Comparison of ENCODE assay signal across 24 cellular contexts in the genomic region with DNA sequence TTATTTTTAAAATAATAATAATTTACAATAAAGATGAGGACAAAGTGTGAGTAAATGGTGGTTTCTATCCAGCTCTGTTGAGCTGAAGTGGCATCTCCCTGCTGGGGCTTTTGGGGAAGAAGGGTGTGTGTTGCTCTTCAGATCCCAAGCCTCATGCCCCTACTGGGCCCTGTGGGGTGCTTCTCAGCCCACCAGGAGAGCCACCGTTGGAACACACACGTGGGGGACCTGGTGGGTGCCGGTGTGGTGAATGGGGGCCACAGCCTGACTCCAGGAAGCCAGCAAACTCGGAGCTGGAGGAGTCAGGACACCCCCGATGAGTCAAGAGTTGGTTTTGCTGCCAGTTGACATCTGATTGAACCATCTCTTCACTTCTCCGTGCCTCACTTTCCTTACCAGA. TPM values are rescaled to one million over a fixed set of nuclear protein-coding genes. Genes with fewer than 3 reads are reported as not detected.
"Had no signal": no experiment of that assay in that cellular context is flagged by ENCODE, and none has a peak within 500 bp of the region (broad histone marks: within the 10 kb centered on the region; RNA-seq: fewer than 3 reads in every experiment).

No MANE protein-coding gene starts in this region.

- H3K36me3 Mint-ChIP-seq: T-cell had no signal

- H3K4me2 ChIP-seq: SK-N-SH had no signal

- ATAC-seq: HepG2, T-cell had no signal

- H3K9me3 Mint-ChIP-seq: T-cell had no signal

- H3K4me1 Mint-ChIP-seq: T-cell had no signal

- H3K27ac Mint-ChIP-seq: T-cell had no signal

- H3K9ac ChIP-seq: SK-N-SH had no signal

- H3K9me3 ChIP-seq: SK-N-SH had no signal

- DNase-seq: IMR-90, Kasumi-1, KG1, MM.1S, NCI-H1092 treated with DMSO at 0.1 percent for 48 hours, NCI-H1436, NCI-H187, NCI-H2029, NCI-H2081 treated with DMSO at 0.1 percent for 48 hours, NCI-H2171, NCI-H226, NCI-H524 treated with DMSO at 0.1 percent for 48 hours, NCI-H69, NCI-H774, Right ventricle myocardium superior, RPMI8226, SK-N-SH, SW 1271, T-cell had no signal

- H3K4me3 Mint-ChIP-seq: T-cell had no signal

- H3K9me2 ChIP-seq: SK-N-SH had no signal

RNA-seq across cellular contexts. Expression of a gene that starts 37.8 kb away (rescaled TPM):
- total RNA-seq: HepG2, HT-29, IMR-90, M059J, NCI-H460, Right ventricle myocardium superior, SK-MEL-5, T-cell had no signal
- polyA plus RNA-seq: HepG2, IMR-90, SK-N-SH had no signal
